In genomic region chr14:23862513-23862912, GRCh38 we compare ENCODE assay signal across 34 cellular contexts.
"Had no signal": no experiment of that assay in that cellular context is flagged by ENCODE, and none has a peak within 500 bp of the region (broad histone marks: within the 10 kb centered on the region; RNA-seq: fewer than 3 reads in every experiment).

No MANE protein-coding gene starts in this region.

- H3K27ac ChIP-seq: adrenal gland, ascending aorta, breast epithelium, cardiac muscle cell, colonic mucosa, heart right ventricle, WERI-Rb-1 had no signal

- H3K4me3 Mint-ChIP-seq: activated CD4-positive, alpha-beta memory T cell treated with anti-CD3 and anti-CD28 coated beads for 36 hours; activated CD4-positive, alpha-beta T cell treated with anti-CD3 and anti-CD28 coated beads for 36 hours; activated CD4-positive, alpha-beta T cell treated with anti-CD3 and anti-CD28 coated beads, Interleukin-2, amount 10 ng/mL, durations not matched to agents 24 days and 14 days; activated CD8-positive, alpha-beta memory T cell treated with anti-CD3 and anti-CD28 coated beads, Interleukin-2, amount 10 ng/mL, durations not matched to agents 7 days and 5 days; activated CD8-positive, alpha-beta T cell treated with anti-CD3 and anti-CD28 coated beads, Interleukin-2, amount 10 ng/mL, durations not matched to agents 7 days and 5 days; activated naive CD4-positive, alpha-beta T cell treated with anti-CD3 and anti-CD28 coated beads for 36 hours; activated naive CD4-positive, alpha-beta T cell treated with anti-CD3 and anti-CD28 coated beads, Interleukin-2, amount 50 U/mL, for 24 hours; activated naive CD8-positive, alpha-beta T cell treated with anti-CD3 and anti-CD28 coated beads for 36 hours; activated naive CD8-positive, alpha-beta T cell treated with anti-CD3 and anti-CD28 coated beads, Interleukin-2, amount 50 U/mL, for 24 hours; activated T-helper 1 cell treated with anti-CD3 and anti-CD28 coated beads, Interleukin-12 subunit alpha, Interleukin-12 subunit beta, Interleukin-2, Interleukin-4 antibody, amounts not matched to agents 30 ng/mL and 10 ng/mL and 1 ng/mL, durations not matched to agents 14 hours and 24 hours and 36 hours; brain; T-helper 17 cell; T-helper 2 cell treated with Interferon-gamma antibody and Interleukin-4, amounts not matched to agents 5 μg/mL and 100 μg/mL, for 36 hours had no signal

- H3K4me1 ChIP-seq: ascending aorta, breast epithelium, colonic mucosa had no signal

- H3K27me3 ChIP-seq: adrenal gland, ascending aorta, breast epithelium, cardiac muscle cell, colonic mucosa, heart right ventricle had no signal

- H3K9me3 Mint-ChIP-seq: activated CD4-positive, alpha-beta memory T cell treated with anti-CD3 and anti-CD28 coated beads for 36 hours; activated CD4-positive, alpha-beta T cell treated with anti-CD3 and anti-CD28 coated beads, Interleukin-2, amount 10 ng/mL, durations not matched to agents 24 days and 14 days; activated naive CD4-positive, alpha-beta T cell treated with anti-CD3 and anti-CD28 coated beads for 36 hours; activated naive CD4-positive, alpha-beta T cell treated with anti-CD3 and anti-CD28 coated beads, Interleukin-2, amount 50 U/mL, for 24 hours; activated naive CD8-positive, alpha-beta T cell treated with anti-CD3 and anti-CD28 coated beads for 36 hours; activated naive CD8-positive, alpha-beta T cell treated with anti-CD3 and anti-CD28 coated beads, Interleukin-2, amount 50 U/mL, for 24 hours; activated T-helper 1 cell treated with anti-CD3 and anti-CD28 coated beads, Interleukin-12 subunit alpha, Interleukin-12 subunit beta, Interleukin-2, Interleukin-4 antibody, amounts not matched to agents 30 ng/mL and 10 ng/mL and 1 ng/mL, durations not matched to agents 14 hours and 24 hours and 36 hours; activated T-helper 2 cell treated with anti-CD3 and anti-CD28 coated beads, Interferon-gamma antibody, Interleukin-2, Interleukin-4, amounts not matched to agents 10 μg/mL and 5 μg/mL and 100 μg/mL, durations not matched to agents 14 hours and 24 hours and 36 hours; brain; T-helper 2 cell treated with Interferon-gamma antibody and Interleukin-4, amounts not matched to agents 5 μg/mL and 100 μg/mL, for 36 hours had no signal

- ATAC-seq: activated CD4-positive, alpha-beta T cell treated with anti-CD3 and anti-CD28 coated beads for 36 hours; activated CD8-positive, alpha-beta memory T cell treated with anti-CD3 and anti-CD28 coated beads, Interleukin-2, amount 10 ng/mL, durations not matched to agents 7 days and 5 days; activated CD8-positive, alpha-beta T cell treated with anti-CD3 and anti-CD28 coated beads, Interleukin-2, amount 10 ng/mL, durations not matched to agents 7 days and 5 days; activated naive CD8-positive, alpha-beta T cell treated with anti-CD3 and anti-CD28 coated beads, Interleukin-2, amount 50 U/mL, for 24 hours; esophagus mucosa; heart right ventricle; T-helper 17 cell had no signal

- DNase-seq: activated CD4-positive, alpha-beta memory T cell treated with anti-CD3 and anti-CD28 coated beads for 36 hours; activated CD4-positive, alpha-beta T cell treated with anti-CD3 and anti-CD28 coated beads for 36 hours; activated CD4-positive, CD25-positive, alpha-beta regulatory T cell; activated CD4-positive, CD25-positive, alpha-beta regulatory T cell treated with anti-CD3 and anti-CD28 coated beads, Interleukin-2, amount 50 U/mL, for 72 hours; activated CD8-positive, alpha-beta memory T cell treated with anti-CD3 and anti-CD28 coated beads, Interleukin-2, amount 10 ng/mL, durations not matched to agents 7 days and 5 days; activated CD8-positive, alpha-beta memory T cell treated with anti-CD3 and anti-CD28 coated beads, Interleukin-2, amount 50 U/mL, for 4 hours; activated CD8-positive, alpha-beta T cell treated with anti-CD3 and anti-CD28 coated beads, Interleukin-2, amount 10 ng/mL, durations not matched to agents 7 days and 5 days; activated effector memory CD4-positive, alpha-beta T cell treated with anti-CD3 and anti-CD28 coated beads, Interleukin-2, amount 50 U/mL, for 16 hours; activated naive CD4-positive, alpha-beta T cell treated with anti-CD3 and anti-CD28 coated beads for 36 hours; activated naive CD8-positive, alpha-beta T cell treated with anti-CD3 and anti-CD28 coated beads for 36 hours; activated naive CD8-positive, alpha-beta T cell treated with anti-CD3 and anti-CD28 coated beads, Interleukin-2, amount 50 U/mL, for 24 hours; activated T-cell treated with anti-CD3 and anti-CD28 coated beads, Interleukin-2, amount 50 U/mL, for 1 hour; activated T-cell treated with anti-CD3 and anti-CD28 coated beads, Interleukin-2, amount 50 U/mL, for 48 hours; adrenal gland; central memory CD4-positive, alpha-beta T cell; cerebellar nuclear complex; colonic mucosa; effector CD8-positive, alpha-beta T cell; foreskin fibroblast; heart right ventricle; T-helper 1 cell; T-helper 17 cell; T1000; WERI-Rb-1 had no signal

- H3K4me3 ChIP-seq: adrenal gland, ascending aorta, breast epithelium, cardiac muscle cell, colonic mucosa, heart right ventricle had no signal

- H3K27ac Mint-ChIP-seq: activated CD4-positive, alpha-beta memory T cell treated with anti-CD3 and anti-CD28 coated beads for 36 hours; activated CD4-positive, alpha-beta T cell treated with anti-CD3 and anti-CD28 coated beads for 36 hours; activated CD4-positive, alpha-beta T cell treated with anti-CD3 and anti-CD28 coated beads, Interleukin-2, amount 10 ng/mL, durations not matched to agents 24 days and 14 days; activated CD8-positive, alpha-beta memory T cell treated with anti-CD3 and anti-CD28 coated beads, Interleukin-2, amount 10 ng/mL, durations not matched to agents 7 days and 5 days; activated CD8-positive, alpha-beta T cell treated with anti-CD3 and anti-CD28 coated beads, Interleukin-2, amount 10 ng/mL, durations not matched to agents 7 days and 5 days; activated naive CD4-positive, alpha-beta T cell treated with anti-CD3 and anti-CD28 coated beads for 36 hours; activated naive CD4-positive, alpha-beta T cell treated with anti-CD3 and anti-CD28 coated beads, Interleukin-2, amount 50 U/mL, for 24 hours; activated naive CD8-positive, alpha-beta T cell treated with anti-CD3 and anti-CD28 coated beads for 36 hours; activated naive CD8-positive, alpha-beta T cell treated with anti-CD3 and anti-CD28 coated beads, Interleukin-2, amount 50 U/mL, for 24 hours; activated T-helper 1 cell treated with anti-CD3 and anti-CD28 coated beads, Interleukin-12 subunit alpha, Interleukin-12 subunit beta, Interleukin-2, Interleukin-4 antibody, amounts not matched to agents 30 ng/mL and 10 ng/mL and 1 ng/mL, durations not matched to agents 14 hours and 24 hours and 36 hours; activated T-helper 2 cell treated with anti-CD3 and anti-CD28 coated beads, Interferon-gamma antibody, Interleukin-2, Interleukin-4, amounts not matched to agents 10 μg/mL and 5 μg/mL and 100 μg/mL, durations not matched to agents 14 hours and 24 hours and 36 hours; brain; T-helper 17 cell; T-helper 2 cell treated with Interferon-gamma antibody and Interleukin-4, amounts not matched to agents 5 μg/mL and 100 μg/mL, for 36 hours had no signal

- H3K36me3 ChIP-seq: adrenal gland, ascending aorta, breast epithelium, cardiac muscle cell, colonic mucosa, heart right ventricle, WERI-Rb-1 had no signal

- H3K27me3 Mint-ChIP-seq: activated naive CD8-positive, alpha-beta T cell treated with anti-CD3 and anti-CD28 coated beads for 36 hours had no signal

- H3K36me3 Mint-ChIP-seq: activated CD4-positive, alpha-beta memory T cell treated with anti-CD3 and anti-CD28 coated beads for 36 hours; activated CD8-positive, alpha-beta memory T cell treated with anti-CD3 and anti-CD28 coated beads, Interleukin-2, amount 10 ng/mL, durations not matched to agents 7 days and 5 days; activated naive CD4-positive, alpha-beta T cell treated with anti-CD3 and anti-CD28 coated beads, Interleukin-2, amount 50 U/mL, for 24 hours; activated naive CD8-positive, alpha-beta T cell treated with anti-CD3 and anti-CD28 coated beads for 36 hours; brain had no signal

- H3K9me3 ChIP-seq: adrenal gland, ascending aorta, breast epithelium, colonic mucosa, heart right ventricle had no signal

- H3K4me1 Mint-ChIP-seq: activated CD4-positive, alpha-beta T cell treated with anti-CD3 and anti-CD28 coated beads for 36 hours; activated CD4-positive, alpha-beta T cell treated with anti-CD3 and anti-CD28 coated beads, Interleukin-2, amount 10 ng/mL, durations not matched to agents 24 days and 14 days; activated CD8-positive, alpha-beta memory T cell treated with anti-CD3 and anti-CD28 coated beads, Interleukin-2, amount 10 ng/mL, durations not matched to agents 7 days and 5 days; activated naive CD4-positive, alpha-beta T cell treated with anti-CD3 and anti-CD28 coated beads, Interleukin-2, amount 50 U/mL, for 24 hours; activated naive CD8-positive, alpha-beta T cell treated with anti-CD3 and anti-CD28 coated beads for 36 hours; activated naive CD8-positive, alpha-beta T cell treated with anti-CD3 and anti-CD28 coated beads, Interleukin-2, amount 50 U/mL, for 24 hours had no signal
